Comparison of ENCODE assay signal across 29 cellular contexts in the genomic region with DNA sequence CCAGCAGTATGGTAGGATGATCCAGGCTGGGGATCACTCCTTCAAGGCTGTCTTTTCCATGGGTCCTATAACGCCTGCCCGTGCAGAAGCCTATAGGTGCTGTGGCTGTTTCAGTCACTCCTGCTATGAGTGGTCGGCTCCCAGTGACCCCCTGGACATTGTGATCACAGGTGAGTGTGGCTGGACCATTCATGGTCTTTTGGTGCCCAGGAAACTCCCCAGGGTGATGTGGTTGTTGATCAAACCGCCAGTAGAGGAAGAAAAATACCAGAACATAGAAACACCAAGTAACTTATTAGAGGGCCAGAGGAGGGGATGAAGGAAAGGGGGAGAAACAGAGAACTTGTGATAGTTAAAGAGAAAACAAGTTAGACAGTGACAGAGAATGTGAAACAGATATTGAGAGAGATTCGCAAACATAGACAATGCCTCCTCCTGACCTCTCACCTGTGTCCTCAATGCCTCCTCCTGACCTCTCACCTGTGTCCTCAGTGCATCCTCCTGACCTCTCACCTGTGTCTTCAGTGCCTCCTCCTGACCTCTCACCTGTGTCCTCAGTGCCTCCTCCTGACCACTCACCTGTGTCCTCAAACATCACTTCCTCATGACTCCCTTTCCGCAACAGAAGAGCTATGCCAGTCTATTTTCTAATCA. TPM values are rescaled to one million over a fixed set of nuclear protein-coding genes. Genes with fewer than 3 reads are reported as not detected.
DNase-seq lines count a peak whose midpoint lies in the region; ATAC-seq and TF ChIP-seq lines count a peak whose summit lies in the region.
"Had no signal": no experiment of that assay in that cellular context is flagged by ENCODE, and none has a peak within 500 bp of the region (broad histone marks: within the 10 kb centered on the region; RNA-seq: fewer than 3 reads in every experiment).

No MANE protein-coding gene starts in this region.

- POLR2A ChIA-PET in activated CD8-positive, alpha-beta T cell treated with anti-CD3 and anti-CD28 coated beads, Interleukin-2, amount 10 ng/mL, durations not matched to agents 7 days and 5 days (lab: Charles Lee), result no interaction called here
- POLR2A ChIA-PET in CD8-positive, alpha-beta T cell (lab: Charles Lee), result no interaction called here

- CTCF ChIA-PET in activated CD8-positive, alpha-beta T cell treated with anti-CD3 and anti-CD28 coated beads, Interleukin-2, amount 10 ng/mL, durations not matched to agents 7 days and 5 days (lab: Charles Lee), result no interaction called here
- CTCF ChIA-PET in CD8-positive, alpha-beta T cell (lab: Charles Lee), result no interaction called here

- ATAC-seq in activated CD8-positive, alpha-beta T cell treated with anti-CD3 and anti-CD28 coated beads, Interleukin-2, amount 10 ng/mL, durations not matched to agents 7 days and 5 days, result no peak
- no peak for ATAC-seq in HG03139 (IDR thresholded peaks at IDR 0.05; ENCODE audit: unreplicated experiment)
- no peak for ATAC-seq in CD8-positive, alpha-beta T cell
- ATAC-seq: K562, left cardiac atrium, WTC11 had no signal

- TF ChIP-seq CTCF in CD8-positive, alpha-beta T cell (IDR thresholded peaks at IDR 0.05), result no peak

- peaks cover 57% of the 10 kb centered on the region for H3K4me1 Mint-ChIP-seq in T-helper 2 cell treated with Interferon-gamma antibody and Interleukin-4, amounts not matched to agents 5 μg/mL and 100 μg/mL, for 36 hours (ENCODE audit: low read depth)
- peaks cover 63% of the 10 kb centered on the region for H3K4me1 Mint-ChIP-seq in activated CD8-positive, alpha-beta T cell treated with anti-CD3 and anti-CD28 coated beads, Interleukin-2, amount 10 ng/mL, durations not matched to agents 7 days and 5 days (ENCODE audit: low read depth)
- H3K4me1 Mint-ChIP-seq in CD8-positive, alpha-beta T cell (ENCODE audit: low read depth), result peaks cover 36% of the 10 kb centered on the region
- H3K4me1 Mint-ChIP-seq: WTC11 had no signal

- intact Hi-C loops in CD8-positive, alpha-beta T cell (cut with DNase I, micrococcal nuclease), result no loop called here

- H3K4me3 Mint-ChIP-seq in T-helper 2 cell treated with Interferon-gamma antibody and Interleukin-4, amounts not matched to agents 5 μg/mL and 100 μg/mL, for 36 hours, result peak overlapping the region; percentile 66
- H3K4me3 Mint-ChIP-seq in activated CD8-positive, alpha-beta T cell treated with anti-CD3 and anti-CD28 coated beads, Interleukin-2, amount 10 ng/mL, durations not matched to agents 7 days and 5 days, result peak overlapping the region; percentile 68
- H3K4me3 Mint-ChIP-seq in CD8-positive, alpha-beta T cell, result no peak overlapping the region
- H3K4me3 Mint-ChIP-seq: WTC11 had no signal

- no peaks in the 10 kb centered on the region for H3K36me3 ChIP-seq in CD8-positive, alpha-beta T cell (ENCODE audit: insufficient read depth, low read length)
- H3K36me3 ChIP-seq: ascending aorta, spleen, transverse colon had no signal

- H3K9me3 ChIP-seq in CD8-positive, alpha-beta T cell (ENCODE audit: low read length), result no peaks in the 10 kb centered on the region
- H3K9me3 ChIP-seq: ascending aorta, Caco-2, spleen, transverse colon had no signal

- peaks cover 3% of the 10 kb centered on the region for H3K9me3 Mint-ChIP-seq in T-helper 2 cell treated with Interferon-gamma antibody and Interleukin-4, amounts not matched to agents 5 μg/mL and 100 μg/mL, for 36 hours
- no peaks in the 10 kb centered on the region for H3K9me3 Mint-ChIP-seq in activated CD8-positive, alpha-beta T cell treated with anti-CD3 and anti-CD28 coated beads, Interleukin-2, amount 10 ng/mL, durations not matched to agents 7 days and 5 days (ENCODE audit: insufficient read depth)
- peaks cover 3% of the 10 kb centered on the region for H3K9me3 Mint-ChIP-seq in CD8-positive, alpha-beta T cell

- DNase-seq in T-helper 2 cell treated with Interferon-gamma antibody and Interleukin-4, amounts not matched to agents 5 μg/mL and 100 μg/mL, for 36 hours (ENCODE audit: low spot score), result no peak
- DNase-seq in T-helper 2 cell (no peak), mesenteric fat pad (ENCODE audit: low spot score) (peak; percentile 22), NAMALWA (ENCODE audit: low spot score) (no peak)
- no peak for DNase-seq in activated CD8-positive, alpha-beta T cell treated with anti-CD3 and anti-CD28 coated beads, Interleukin-2, amount 10 ng/mL, durations not matched to agents 7 days and 5 days
- DNase-seq in CD8-positive, alpha-beta T cell, result no peak
- DNase-seq: 8988T; activated effector memory CD4-positive, alpha-beta T cell treated with anti-CD3 and anti-CD28 coated beads, Interleukin-2, amount 50 U/mL, for 16 hours; AML-193; Caco-2; DND-41; dorsolateral prefrontal cortex; left cardiac atrium; MM.1S; NCI-H1436; NCI-H2171; NCI-H526; RPMI8226; spleen; transverse colon had no signal

- peaks cover 2% of the 10 kb centered on the region for H3K36me3 Mint-ChIP-seq in T-helper 2 cell treated with Interferon-gamma antibody and Interleukin-4, amounts not matched to agents 5 μg/mL and 100 μg/mL, for 36 hours (ENCODE audit: low read depth)
- peaks cover 6% of the 10 kb centered on the region for H3K36me3 Mint-ChIP-seq in activated CD8-positive, alpha-beta T cell treated with anti-CD3 and anti-CD28 coated beads, Interleukin-2, amount 10 ng/mL, durations not matched to agents 7 days and 5 days (ENCODE audit: low read depth)
- H3K36me3 Mint-ChIP-seq in CD8-positive, alpha-beta T cell, result no peaks in the 10 kb centered on the region

- H3K27ac Mint-ChIP-seq in T-helper 2 cell treated with Interferon-gamma antibody and Interleukin-4, amounts not matched to agents 5 μg/mL and 100 μg/mL, for 36 hours, result peak overlapping the region; percentile 73
- H3K27ac Mint-ChIP-seq in activated CD8-positive, alpha-beta T cell treated with anti-CD3 and anti-CD28 coated beads, Interleukin-2, amount 10 ng/mL, durations not matched to agents 7 days and 5 days, result peak overlapping the region; percentile 90
- no peak overlapping the region for H3K27ac Mint-ChIP-seq in CD8-positive, alpha-beta T cell
- H3K27ac Mint-ChIP-seq: WTC11 had no signal

- no peaks in the 10 kb centered on the region for H3K27me3 Mint-ChIP-seq in T-helper 2 cell treated with Interferon-gamma antibody and Interleukin-4, amounts not matched to agents 5 μg/mL and 100 μg/mL, for 36 hours (ENCODE audit: low read depth)
- H3K27me3 Mint-ChIP-seq in activated CD8-positive, alpha-beta T cell treated with anti-CD3 and anti-CD28 coated beads, Interleukin-2, amount 10 ng/mL, durations not matched to agents 7 days and 5 days (ENCODE audit: low read depth), result peaks cover 5% of the 10 kb centered on the region
- peaks cover 42% of the 10 kb centered on the region for H3K27me3 Mint-ChIP-seq in CD8-positive, alpha-beta T cell (ENCODE audit: low read depth)

- H3K27ac ChIP-seq in CD8-positive, alpha-beta T cell (ENCODE audit: low read depth, low read length), result no peak overlapping the region
- H3K27ac ChIP-seq: ascending aorta, dorsolateral prefrontal cortex, spleen, transverse colon had no signal

- H3K4me3 ChIP-seq in GM08714 (ENCODE audit: low read length), result peak overlapping the region; percentile 11; the same call in 1 of the 2 replicates
- H3K4me3 ChIP-seq in CD8-positive, alpha-beta T cell (ENCODE audit: low read depth, low read length), result no peak overlapping the region
- H3K4me3 ChIP-seq: ascending aorta, dorsolateral prefrontal cortex, K562, spleen, transverse colon had no signal

- H3K27me3 ChIP-seq in CD8-positive, alpha-beta T cell (ENCODE audit: insufficient read depth, low read length), result no peaks in the 10 kb centered on the region
- H3K27me3 ChIP-seq: ascending aorta had no signal

- H3K4me1 ChIP-seq in CD8-positive, alpha-beta T cell (ENCODE audit: insufficient read depth, low read length), result peaks cover 12% of the 10 kb centered on the region
- H3K4me1 ChIP-seq: ascending aorta, transverse colon had no signal

RNA-seq across cellular contexts. Expression of gene LAIR2, which starts 19.4 kb away (rescaled TPM):
- 1 to 10 TPM; 1.4 to 1.6 TPM for total RNA-seq in activated CD8-positive, alpha-beta T cell treated with anti-CD3 and anti-CD28 coated beads, Interleukin-2, amount 10 ng/mL, durations not matched to agents 7 days and 5 days
- 1.7 TPM for total RNA-seq in mesenteric fat pad
- total RNA-seq in CD8-positive, alpha-beta T cell, result not detected
- total RNA-seq: ascending aorta, Caco-2, H4, HT-29, K562, myocyte, omental fat pad, WTC11 had no signal

RNA-seq across cellular contexts. Expression of gene CDC42EP5, which starts 48.9 kb away (rescaled TPM):
- not detected for total RNA-seq in activated CD8-positive, alpha-beta T cell treated with anti-CD3 and anti-CD28 coated beads, Interleukin-2, amount 10 ng/mL, durations not matched to agents 7 days and 5 days
- 38.1 TPM for total RNA-seq in mesenteric fat pad
- total RNA-seq in CD8-positive, alpha-beta T cell, result not detected

RNA-seq across cellular contexts. Expression of gene LILRA2, which starts 51.6 kb away (rescaled TPM):
- not detected for total RNA-seq in activated CD8-positive, alpha-beta T cell treated with anti-CD3 and anti-CD28 coated beads, Interleukin-2, amount 10 ng/mL, durations not matched to agents 7 days and 5 days
- total RNA-seq in mesenteric fat pad, result 10.0 TPM
- not detected for total RNA-seq in CD8-positive, alpha-beta T cell
- total RNA-seq: ascending aorta, Caco-2, H4, HT-29, myocyte, WTC11 had no signal

RNA-seq across cellular contexts. Expression of gene LENG9, which starts 58.4 kb away (rescaled TPM):
- 1 to 10 TPM; 5.3 to 5.6 TPM for total RNA-seq in activated CD8-positive, alpha-beta T cell treated with anti-CD3 and anti-CD28 coated beads, Interleukin-2, amount 10 ng/mL, durations not matched to agents 7 days and 5 days
- total RNA-seq in mesenteric fat pad, result 8.3 TPM
- total RNA-seq in CD8-positive, alpha-beta T cell, result 1 to 10 TPM; 2.3 to 2.7 TPM

Comparison
In these comparisons a context has a peak if more than half of its experiments do, and no peak if none do; other contexts are left out.
1. RNA of gene CDC42EP5, which starts 48.9 kb away (total RNA-seq): 38.1 TPM in mesenteric fat pad (single experiment); not detected in activated CD8-positive, alpha-beta T cell treated with anti-CD3 and anti-CD28 coated beads, Interleukin-2, amount 10 ng/mL, durations not matched to agents 7 days and 5 days and not detected in CD8-positive, alpha-beta T cell; every median in the first group is over 10 times any median in the second.
2. RNA of gene LILRA2, which starts 51.6 kb away (total RNA-seq): 10.0 TPM in mesenteric fat pad (single experiment); not detected in CD8-positive, alpha-beta T cell and not detected in activated CD8-positive, alpha-beta T cell treated with anti-CD3 and anti-CD28 coated beads, Interleukin-2, amount 10 ng/mL, durations not matched to agents 7 days and 5 days; every median in the first group is over 10 times any median in the second.